Comparison of ENCODE assay signal across 16 cellular contexts in genomic region chr1:36913523-36914060, GRCh38.
A peak's percentile ranks its signal among the peaks of the same experiment; 100 is the strongest.
DNase-seq lines count a peak whose midpoint lies in the region; TF ChIP-seq lines count a peak whose summit lies in the region.
"Had no signal": no experiment of that assay in that cellular context is flagged by ENCODE, and none has a peak within 500 bp of the region (broad histone marks: within the 10 kb centered on the region; RNA-seq: fewer than 3 reads in every experiment).

No MANE protein-coding gene starts in this region.

- TF ChIP-seq CTCF in glutamatergic neuron (IDR thresholded peaks at IDR 0.05; ENCODE audit: partially characterized antibody, unreplicated experiment) (no peak), vagina (IDR thresholded peaks at IDR 0.05) (no peak), CD14-positive monocyte (IDR thresholded peaks at IDR 0.05) (no peak), smooth muscle cell (IDR thresholded peaks at IDR 0.05; ENCODE audit: borderline replicate concordance, insufficient read depth, poor library complexity, severe bottlenecking) (no peak)

- H3K4me3 ChIP-seq in vagina (no peak overlapping the region), smooth muscle cell (no peak overlapping the region)
- H3K4me3 ChIP-seq: A549, GM23248, thyroid gland had no signal

- H3K4me3 Mint-ChIP-seq in glutamatergic neuron (ENCODE audit: unreplicated experiment): peak overlapping the region; percentile 81
- H3K4me3 Mint-ChIP-seq in CD14-positive monocyte: no peak overlapping the region
- H3K4me3 Mint-ChIP-seq: dendritic cell treated with granulocyte-macrophage colony-stimulating factor and Interleukin-4, amounts not matched to agents 40 ng/mL and 50 ng/mL, for 4 days; stimulated activated memory B cell treated with anti-CD40 and anti-IgM and Interleukin-4, amounts not matched to agents 10 μg/mL and 1 μg/mL and 100 μg/mL, for 72 hours; T-helper 17 cell had no signal

- H3K27me3 Mint-ChIP-seq in glutamatergic neuron (ENCODE audit: unreplicated experiment) (peaks cover 24% of the 10 kb centered on the region), CD14-positive monocyte (ENCODE audit: low read depth in 3 of 3) (peaks cover 3 to 7% (median 7%) of the 10 kb centered on the region in 3 donors)

- no peak overlapping the region for H3K27ac ChIP-seq in vagina
- H3K27ac ChIP-seq in smooth muscle cell (ENCODE audit: low read depth): no peak overlapping the region
- no peak overlapping the region for H3K27ac ChIP-seq in substantia nigra (ENCODE audit: low read depth, low read length, poor library complexity, severe bottlenecking)
- H3K27ac ChIP-seq: A549, foreskin keratinocyte, GM23248, thyroid gland, VCaP had no signal

- H3F3A ChIP-seq in smooth muscle cell (ENCODE audit: low read depth): no peaks in the 10 kb centered on the region

- no peak overlapping the region for H3K4me2 ChIP-seq in smooth muscle cell
- H3K4me2 ChIP-seq: A549 had no signal

- TF ChIP-seq POLR2A in vagina (IDR thresholded peaks at IDR 0.05): no peak

- WGBS in smooth muscle cell (ENCODE audit: low lambda C conversion rate): 58% methylated on average over 4 of the region's 4 CpGs

- H3K4me1 Mint-ChIP-seq in glutamatergic neuron (ENCODE audit: low read depth, unreplicated experiment) (peaks cover 44% of the 10 kb centered on the region), CD14-positive monocyte (no peaks in the 10 kb centered on the region)
- H3K4me1 Mint-ChIP-seq: stimulated activated memory B cell treated with anti-CD40 and anti-IgM and Interleukin-4, amounts not matched to agents 10 μg/mL and 1 μg/mL and 100 μg/mL, for 72 hours had no signal

- H2AFZ ChIP-seq in smooth muscle cell (ENCODE audit: low read depth): no peak overlapping the region
- H2AFZ ChIP-seq: GM23248 had no signal

- H3K4me1 ChIP-seq in vagina: no peaks in the 10 kb centered on the region
- H3K4me1 ChIP-seq in smooth muscle cell (ENCODE audit: low read depth): peaks cover 5% of the 10 kb centered on the region
- H3K4me1 ChIP-seq: A549, foreskin keratinocyte, thyroid gland had no signal

- H3K36me3 ChIP-seq in vagina (no peaks in the 10 kb centered on the region), smooth muscle cell (ENCODE audit: low read depth) (no peaks in the 10 kb centered on the region)
- H3K36me3 ChIP-seq: thyroid gland had no signal

- DNase-seq in NCI-H2196 (lab: John Stamatoyannopoulos, UW; ENCODE audit: unreplicated experiment): peak; percentile 13
- no peak for DNase-seq in NCI-H2196 treated with DMSO at 0.1 percent for 48 hours (lab: John Stamatoyannopoulos, UW; ENCODE audit: unreplicated experiment)
- DNase-seq in NCI-H345 treated with DMSO at 0.1 percent for 48 hours (lab: John Stamatoyannopoulos, UW; ENCODE audit: unreplicated experiment): peak; percentile 44
- DNase-seq in glutamatergic neuron: peak; percentile 69
- DNase-seq in vagina (ENCODE audit: extremely low spot score in 2 of 2): peak; percentile 56 to 72
- DNase-seq in CD14-positive monocyte (ENCODE audit: low spot score): no peak
- no peak for DNase-seq in smooth muscle cell (lab: John Stamatoyannopoulos, UW; ENCODE audit: unreplicated experiment)
- DNase-seq in substantia nigra (lab: John Stamatoyannopoulos, UW): no peak
- DNase-seq: foreskin keratinocyte, GM23248, T-helper 17 cell, thyroid gland had no signal

- no peak overlapping the region for H3K9ac ChIP-seq in smooth muscle cell (ENCODE audit: low read depth)
- H3K9ac ChIP-seq: GM23248 had no signal

- no peaks in the 10 kb centered on the region for H3K27me3 ChIP-seq in vagina
- no peaks in the 10 kb centered on the region for H3K27me3 ChIP-seq in smooth muscle cell (ENCODE audit: low read depth)
- H3K27me3 ChIP-seq: foreskin keratinocyte, thyroid gland had no signal

- H4K20me1 ChIP-seq in smooth muscle cell (ENCODE audit: low read depth): no peaks in the 10 kb centered on the region

- no peaks in the 10 kb centered on the region for H3K79me2 ChIP-seq in smooth muscle cell (ENCODE audit: low read depth)

- H3K9me3 Mint-ChIP-seq in glutamatergic neuron (ENCODE audit: unreplicated experiment) (peaks cover 13% of the 10 kb centered on the region), CD14-positive monocyte (peaks cover 0 to 5% (median 0%) of the 10 kb centered on the region in 7 donors)
- H3K9me3 Mint-ChIP-seq: dendritic cell treated with granulocyte-macrophage colony-stimulating factor and Interleukin-4, amounts not matched to agents 40 ng/mL and 50 ng/mL, for 4 days had no signal

- H3K9me3 ChIP-seq in vagina: no peaks in the 10 kb centered on the region
- H3K9me3 ChIP-seq in smooth muscle cell (replicated peaks; ENCODE audit: low read depth): no peaks in the 10 kb centered on the region
- H3K9me3 ChIP-seq: A549, thyroid gland had no signal

- intact Hi-C loops in vagina (cut with DNase I) (no loop called here), CD14-positive monocyte (cut with micrococcal nuclease) (no loop called here)

- H3K27ac Mint-ChIP-seq in glutamatergic neuron (ENCODE audit: unreplicated experiment) (peak overlapping the region; percentile 74), CD14-positive monocyte (no peak overlapping the region)
- H3K27ac Mint-ChIP-seq: dendritic cell treated with granulocyte-macrophage colony-stimulating factor and Interleukin-4, amounts not matched to agents 40 ng/mL and 50 ng/mL, for 4 days; stimulated activated memory B cell treated with anti-CD40 and anti-IgM and Interleukin-4, amounts not matched to agents 10 μg/mL and 1 μg/mL and 100 μg/mL, for 72 hours; T-helper 17 cell had no signal

- H3K36me3 Mint-ChIP-seq in glutamatergic neuron (ENCODE audit: unreplicated experiment) (peaks cover 21% of the 10 kb centered on the region), CD14-positive monocyte (no peaks in the 10 kb centered on the region)

Comparison
In these comparisons a context has a peak if more than half of its experiments do, and no peak if none do; other contexts are left out.
1. DNase-seq: peak in NCI-H2196 (single experiment), NCI-H345 treated with DMSO at 0.1 percent for 48 hours (single experiment), glutamatergic neuron (single experiment) and vagina (2 of 2); none in NCI-H2196 treated with DMSO at 0.1 percent for 48 hours (single experiment), CD14-positive monocyte (single experiment), smooth muscle cell (single experiment) and substantia nigra (0 of 49).